In genomic region chr7:141676618-141677017, GRCh38 we compare ENCODE assay signal across 24 cellular contexts. TPM values are rescaled to one million over a fixed set of nuclear protein-coding genes. Genes with fewer than 3 reads are reported as not detected.
A peak's percentile ranks its signal among the peaks of the same experiment; 100 is the strongest.
DNase-seq lines count a peak whose midpoint lies in the region; ATAC-seq, FAIRE-seq and TF ChIP-seq lines count a peak whose summit lies in the region.
"Had no signal": no experiment of that assay in that cellular context is flagged by ENCODE, and none has a peak within 500 bp of the region (broad histone marks: within the 10 kb centered on the region; RNA-seq: fewer than 3 reads in every experiment).

No MANE protein-coding gene starts in this region.

- DNase-seq in AG10803 (ENCODE audit: low read depth) (peak; percentile 18), GM12892 (ENCODE audit: insufficient read length) (no peak), NCI-H69 (lab: John Stamatoyannopoulos, UW) (no peak), GM10248 (ENCODE audit: extremely low spot score) (no peak), testis (no peak), ecto neural progenitor cell (ENCODE audit: low spot score) (no peak)
- no peak for DNase-seq in activated T-helper 2 cell treated with anti-CD3 and anti-CD28 coated beads, Interferon-gamma antibody, Interleukin-2, Interleukin-4, amounts not matched to agents 10 μg/mL and 5 μg/mL and 100 μg/mL, durations not matched to agents 14 hours and 24 hours and 36 hours (ENCODE audit: low spot score)
- DNase-seq: activated CD4-positive, CD25-positive, alpha-beta regulatory T cell; activated gamma-delta T cell treated with Interleukin-2 at 50 U/mL for 16 hours; cortex of kidney; DND-41; erythroblast; head of caudate nucleus; NCI-H1930; NCI-H446 treated with DMSO at 0.1 percent for 48 hours; Right ventricle myocardium superior; T-helper 17 cell had no signal

- no peaks in the 10 kb centered on the region for H3K4me1 ChIP-seq in testis

- POLR2A ChIA-PET in GM10248 (lab: Yijun Ruan, JAX) = no interaction called here

- H3K27me3 ChIP-seq in testis = no peaks in the 10 kb centered on the region

- no peaks in the 10 kb centered on the region for H3K36me3 ChIP-seq in testis (ENCODE audit: low read depth, missing control alignments)

- peaks cover 36% of the 10 kb centered on the region for H3K4me1 Mint-ChIP-seq in activated T-helper 2 cell treated with anti-CD3 and anti-CD28 coated beads, Interferon-gamma antibody, Interleukin-2, Interleukin-4, amounts not matched to agents 10 μg/mL and 5 μg/mL and 100 μg/mL, durations not matched to agents 14 hours and 24 hours and 36 hours (ENCODE audit: low read depth)

- CTCF ChIA-PET in GM10248 (lab: Yijun Ruan, JAX) = no interaction called here

- peaks cover 59% of the 10 kb centered on the region for H3K36me3 Mint-ChIP-seq in activated T-helper 2 cell treated with anti-CD3 and anti-CD28 coated beads, Interferon-gamma antibody, Interleukin-2, Interleukin-4, amounts not matched to agents 10 μg/mL and 5 μg/mL and 100 μg/mL, durations not matched to agents 14 hours and 24 hours and 36 hours (ENCODE audit: low read depth)

- WGBS in testis, 2 donors = 85 to 92% methylated on average over 3 of the region's 3 CpGs

- intact Hi-C loops in activated T-helper 2 cell treated with anti-CD3 and anti-CD28 coated beads, Interferon-gamma antibody, Interleukin-2, Interleukin-4, amounts not matched to agents 10 μg/mL and 5 μg/mL and 100 μg/mL, durations not matched to agents 14 hours and 24 hours and 36 hours (cut with micrococcal nuclease) = loop anchor here (5.0 kb wide), 1 partner anchor 124 kb away; the partner anchor contains the start of gene AGK
- intact Hi-C loops in testis (cut with DNase I; ENCODE audit: low total_unique reads) = no loop called here

- TF ChIP-seq CTCF in AG10803 (conservative IDR thresholded peaks at IDR 0.05; ENCODE audit: low read length) (no peak), GM10248 (IDR thresholded peaks at IDR 0.05; ENCODE audit: control extremely low read depth, extremely low read depth, low read depth, missing control alignments) (no peak), testis (IDR thresholded peaks at IDR 0.05) (no peak)

- no peaks in the 10 kb centered on the region for H3K9me3 ChIP-seq in testis

- peak; percentile 56 for ATAC-seq in esophagus mucosa
- ATAC-seq: T-helper 17 cell had no signal

- TF ChIP-seq POLR2A in GM12892 (IDR thresholded peaks at IDR 0.05; ENCODE audit: low read depth, low read length) = no peak
- no peak for TF ChIP-seq POLR2A in testis (IDR thresholded peaks at IDR 0.05)

- H3K4me3 Mint-ChIP-seq in activated T-helper 2 cell treated with anti-CD3 and anti-CD28 coated beads, Interferon-gamma antibody, Interleukin-2, Interleukin-4, amounts not matched to agents 10 μg/mL and 5 μg/mL and 100 μg/mL, durations not matched to agents 14 hours and 24 hours and 36 hours (ENCODE audit: low read depth) = no peak overlapping the region
- H3K4me3 Mint-ChIP-seq: T-helper 17 cell had no signal

- H3K27me3 Mint-ChIP-seq in activated T-helper 2 cell treated with anti-CD3 and anti-CD28 coated beads, Interferon-gamma antibody, Interleukin-2, Interleukin-4, amounts not matched to agents 10 μg/mL and 5 μg/mL and 100 μg/mL, durations not matched to agents 14 hours and 24 hours and 36 hours (ENCODE audit: low read depth) = no peaks in the 10 kb centered on the region
- H3K27me3 Mint-ChIP-seq: T-helper 17 cell had no signal

- H3K27ac ChIP-seq in testis = no peak overlapping the region

- peak overlapping the region; percentile 49 for H3K27ac Mint-ChIP-seq in activated T-helper 2 cell treated with anti-CD3 and anti-CD28 coated beads, Interferon-gamma antibody, Interleukin-2, Interleukin-4, amounts not matched to agents 10 μg/mL and 5 μg/mL and 100 μg/mL, durations not matched to agents 14 hours and 24 hours and 36 hours
- H3K27ac Mint-ChIP-seq: T-helper 17 cell had no signal

- H3K4me3 ChIP-seq in AG10803 (ENCODE audit: low read length) (no peak overlapping the region), testis (no peak overlapping the region)
- H3K4me3 ChIP-seq: lung had no signal

- peak; percentile 17 for FAIRE-seq in GM12892 (lab: Jason Lieb, UNC)
- FAIRE-seq: GM18507, H1 had no signal

- no peaks in the 10 kb centered on the region for H3K9me3 Mint-ChIP-seq in activated T-helper 2 cell treated with anti-CD3 and anti-CD28 coated beads, Interferon-gamma antibody, Interleukin-2, Interleukin-4, amounts not matched to agents 10 μg/mL and 5 μg/mL and 100 μg/mL, durations not matched to agents 14 hours and 24 hours and 36 hours

RNA-seq across cellular contexts. Expression of gene DENND11, which starts 25.3 kb away (rescaled TPM):
- 24.6 TPM for polyA plus RNA-seq in GM12892 (2012; ENCODE audit: missing spikeins)
- total RNA-seq in activated T-helper 2 cell treated with anti-CD3 and anti-CD28 coated beads, Interferon-gamma antibody, Interleukin-2, Interleukin-4, amounts not matched to agents 10 μg/mL and 5 μg/mL and 100 μg/mL, durations not matched to agents 14 hours and 24 hours and 36 hours = 32.0 and 32.8 TPM in 2 replicates
- total RNA-seq in esophagus mucosa (6.9 TPM), testis (1 to 10 TPM; 6.7 to 6.8 TPM)
- 3.8 TPM for polyA plus RNA-seq in testis (ENCODE audit: insufficient read depth, low read depth, low replicate concordance)

RNA-seq across cellular contexts. Expression of gene WEE2, which starts 31.5 kb away (rescaled TPM):
- not detected for polyA plus RNA-seq in GM12892 (2012; ENCODE audit: missing spikeins)
- 0.05 TPM in 1 of 2 replicates, not detected in the other for total RNA-seq in activated T-helper 2 cell treated with anti-CD3 and anti-CD28 coated beads, Interferon-gamma antibody, Interleukin-2, Interleukin-4, amounts not matched to agents 10 μg/mL and 5 μg/mL and 100 μg/mL, durations not matched to agents 14 hours and 24 hours and 36 hours
- total RNA-seq in esophagus mucosa (not detected), testis (1 to 10 TPM in 1 of 2 donors, not detected in 1; 1.4 TPM)
- polyA plus RNA-seq in testis (ENCODE audit: insufficient read depth, low read depth, low replicate concordance) = 0.20 TPM
- total RNA-seq: H1, lung, myocyte, osteocyte, Right ventricle myocardium superior, T-helper 17 cell had no signal
- polyA plus RNA-seq: lung, urinary bladder had no signal
